ENCODE assay signal across 8 cellular contexts in the genomic region with DNA sequence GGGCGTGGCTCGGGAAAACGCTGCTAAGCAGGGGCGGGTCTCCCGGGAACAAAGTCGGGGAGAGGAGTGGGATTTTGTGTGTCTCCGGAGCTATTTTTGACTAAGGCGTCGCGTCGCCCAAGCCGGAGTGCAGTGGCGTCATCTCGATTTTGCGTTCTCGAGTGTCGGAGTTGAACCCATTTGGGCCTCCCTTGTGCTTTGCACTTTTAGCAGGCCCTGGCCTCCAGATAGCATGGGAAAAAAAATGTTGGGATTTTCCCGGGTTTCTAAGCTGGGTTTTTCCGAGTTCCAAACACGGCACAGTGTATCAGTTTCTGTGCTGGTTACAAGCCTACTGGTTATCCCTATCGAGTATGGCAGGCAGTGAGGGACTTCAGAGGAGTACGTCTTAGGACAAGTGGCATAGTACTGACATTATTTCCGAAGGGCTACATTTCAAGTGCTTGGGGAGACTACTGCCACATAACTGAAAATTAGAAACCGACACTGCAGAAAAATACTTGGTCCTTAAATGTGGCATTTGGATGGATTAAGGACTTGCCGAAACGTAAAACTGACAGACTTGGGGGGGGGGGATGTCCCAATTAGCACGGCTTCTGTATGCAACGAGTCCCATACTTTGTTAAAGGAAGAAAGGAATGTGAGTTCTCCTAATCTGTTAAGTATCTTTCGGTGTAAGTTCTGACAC.
A peak's percentile ranks its signal among the peaks of the same experiment; 100 is the strongest.
DNase-seq lines count a peak whose midpoint lies in the region; ATAC-seq and TF ChIP-seq lines count a peak whose summit lies in the region.

No MANE protein-coding gene starts in this region.

- no peaks in the 10 kb centered on the region for H3K9me3 Mint-ChIP-seq in CD8-positive, alpha-beta memory T cell
- H3K9me3 Mint-ChIP-seq in activated T-helper 17 cell treated with anti-CD3 and anti-CD28 coated beads, Interleukin-2, amount 50 U/mL, for 72 hours = no peaks in the 10 kb centered on the region

- CTCF ChIA-PET in CD8-positive, alpha-beta memory T cell (lab: Charles Lee) = interaction anchor here (0.8 to 6.6 kb wide), 16 partner anchors 11 to 1735 kb away, joined by 3 to 174 read pairs (median 8); a partner anchor contains a TSS
- CTCF ChIA-PET in PC-9 (lab: Charles Lee) = no interaction called here

- peaks cover 28 to 55% (median 45%) of the 10 kb centered on the region in 3 donors for H3K4me1 Mint-ChIP-seq in CD8-positive, alpha-beta memory T cell
- peaks cover 25% of the 10 kb centered on the region for H3K4me1 Mint-ChIP-seq in activated T-helper 17 cell treated with anti-CD3 and anti-CD28 coated beads, Interleukin-2, amount 50 U/mL, for 72 hours

- H3K27ac ChIP-seq in CD8-positive, alpha-beta memory T cell (ENCODE audit: low read depth, low read length) = peak overlapping the region; percentile 97
- H3K27ac ChIP-seq in PC-9 (peak overlapping the region; percentile 85), osteoblast (ENCODE audit: low read depth, low read length) (peak overlapping the region; percentile 87), upper lobe of left lung (peak overlapping the region; percentile 90 to 98 (median 94))

- H3K27me3 ChIP-seq in CD8-positive, alpha-beta memory T cell (ENCODE audit: insufficient read depth, low read length, poor library complexity, severe bottlenecking) = no peaks in the 10 kb centered on the region
- H3K27me3 ChIP-seq in PC-9 (ENCODE audit: insufficient read depth, low read depth) (no peaks in the 10 kb centered on the region), osteoblast (ENCODE audit: insufficient read depth, low read length) (no peaks in the 10 kb centered on the region), upper lobe of left lung (no peaks in the 10 kb centered on the region)

- H3K27ac Mint-ChIP-seq in CD8-positive, alpha-beta memory T cell = peak overlapping the region; percentile 87 to 99 (median 96)
- H3K27ac Mint-ChIP-seq in activated T-helper 17 cell treated with anti-CD3 and anti-CD28 coated beads, Interleukin-2, amount 50 U/mL, for 72 hours = peak overlapping the region; percentile 99

- intact Hi-C loops in PC-9 (cut with micrococcal nuclease; ENCODE audit: unreplicated experiment) = loop anchor here (1.0 to 2.0 kb wide), 6 partner anchors 33 to 128 kb away; a partner anchor contains a TSS

- POLR2A ChIA-PET in CD8-positive, alpha-beta memory T cell (lab: Charles Lee) = interaction anchor here (0.7 to 9.6 kb wide), 38 partner anchors 8 to 1736 kb away, joined by 3 to 958 read pairs (median 25); partner anchors contain the start of genes HFE and HMGN4
- POLR2A ChIA-PET in PC-9 (lab: Charles Lee; ENCODE audit: unreplicated experiment) = interaction anchor here (0.5 to 5.0 kb wide), 32 partner anchors 22 to 1733 kb away, joined by 3 to 284 read pairs (median 7); a partner anchor contains a TSS

- peaks cover 0 to 33% (median 0%) of the 10 kb centered on the region in 3 donors for H3K36me3 Mint-ChIP-seq in CD8-positive, alpha-beta memory T cell
- H3K36me3 Mint-ChIP-seq in activated T-helper 17 cell treated with anti-CD3 and anti-CD28 coated beads, Interleukin-2, amount 50 U/mL, for 72 hours (ENCODE audit: low read depth) = peaks cover 52% of the 10 kb centered on the region

- peak; percentile 17 for ATAC-seq in GM19452 (IDR thresholded peaks at IDR 0.05; ENCODE audit: unreplicated experiment)
- ATAC-seq in HG03571 (IDR thresholded peaks at IDR 0.05; ENCODE audit: unreplicated experiment) = peak; percentile 6
- peak; percentile 39 for ATAC-seq in activated T-helper 17 cell treated with anti-CD3 and anti-CD28 coated beads, Interleukin-2, amount 50 U/mL, for 72 hours (replicated peaks)
- ATAC-seq in upper lobe of left lung (ENCODE audit: low FRiP score in 2 of 2) = peak; percentile 27 to 71

- no peaks in the 10 kb centered on the region for H3K9me2 ChIP-seq in PC-9 (ENCODE audit: insufficient read depth)

- TF ChIP-seq CTCF in PC-9 (conservative IDR thresholded peaks at IDR 0.05) (no peak), osteoblast (IDR thresholded peaks at IDR 0.05; ENCODE audit: extremely low read depth, low read depth, low read length) (no peak), upper lobe of left lung (IDR thresholded peaks at IDR 0.05) (no peak)

- peaks cover 42% of the 10 kb centered on the region for H3K79me2 ChIP-seq in PC-9 (ENCODE audit: low read depth)
- H3K79me2 ChIP-seq in osteoblast (ENCODE audit: insufficient read depth, low read length) = no peaks in the 10 kb centered on the region

- H3K36me3 ChIP-seq in CD8-positive, alpha-beta memory T cell (ENCODE audit: insufficient read depth, low read length) = no peaks in the 10 kb centered on the region
- H3K36me3 ChIP-seq in PC-9 (ENCODE audit: low read depth) = no peaks in the 10 kb centered on the region
- H3K36me3 ChIP-seq in osteoblast (ENCODE audit: insufficient read depth, low read length) = no peaks in the 10 kb centered on the region
- H3K36me3 ChIP-seq in upper lobe of left lung = no peaks in the 10 kb centered on the region

- H3K9me3 ChIP-seq in CD8-positive, alpha-beta memory T cell (ENCODE audit: low read length) = no peaks in the 10 kb centered on the region
- H3K9me3 ChIP-seq in PC-9 (ENCODE audit: insufficient read depth, low read depth) (no peaks in the 10 kb centered on the region), osteoblast (ENCODE audit: low read depth, low read length) (no peaks in the 10 kb centered on the region), upper lobe of left lung (no peaks in the 10 kb centered on the region)

- TSS peak; percentile 100 for BruUV-seq in PC-9 (replicated peaks; lab: Mats Ljungman, UMichigan)

- WGBS in upper lobe of left lung, 2 donors = 1% methylated on average over 24 to 29 of the region's 29 CpGs

- DNase-seq in CD8-positive, alpha-beta memory T cell = peak; percentile 49 to 80 (median 69)
- peak; percentile 46 to 58 for DNase-seq in PC-9
- peak; percentile 51 for DNase-seq in germinal center (ENCODE audit: low spot score)
- DNase-seq in osteoblast (ENCODE audit: insufficient read length, low spot score, missing footprints) = no peak
- DNase-seq in upper lobe of left lung = peak; percentile 29 to 59

- H2AFZ ChIP-seq in PC-9 (no peak overlapping the region), osteoblast (ENCODE audit: low read length) (no peak overlapping the region)

- peaks cover 0 to 1% of the 10 kb centered on the region in 2 donors for H3K27me3 Mint-ChIP-seq in CD8-positive, alpha-beta memory T cell
- no peaks in the 10 kb centered on the region for H3K27me3 Mint-ChIP-seq in activated T-helper 17 cell treated with anti-CD3 and anti-CD28 coated beads, Interleukin-2, amount 50 U/mL, for 72 hours

- peak in 1 of 4 donors; percentile 91 for TF ChIP-seq POLR2A in upper lobe of left lung (IDR thresholded peaks at IDR 0.05)

- H3F3A ChIP-seq in PC-9 (ENCODE audit: insufficient read depth, low read depth) = peaks cover 34% of the 10 kb centered on the region

- H3K4me2 ChIP-seq in PC-9 (peak overlapping the region; percentile 94), osteoblast (ENCODE audit: insufficient read depth, low read length) (peak overlapping the region; percentile 85)

- peak overlapping the region; percentile 87 to 98 (median 94) for H3K4me3 Mint-ChIP-seq in CD8-positive, alpha-beta memory T cell
- H3K4me3 Mint-ChIP-seq in activated T-helper 17 cell treated with anti-CD3 and anti-CD28 coated beads, Interleukin-2, amount 50 U/mL, for 72 hours = peak overlapping the region; percentile 88

- peak overlapping the region; percentile 84 for H3K4me3 ChIP-seq in CD8-positive, alpha-beta memory T cell (ENCODE audit: low read length)
- peak overlapping the region; percentile 87 for H3K4me3 ChIP-seq in PC-9
- H3K4me3 ChIP-seq in osteoblast (ENCODE audit: insufficient read depth, low read length) = peak overlapping the region; percentile 67
- H3K4me3 ChIP-seq in upper lobe of left lung = peak overlapping the region; percentile 64 to 88 (median 72)

- no peaks in the 10 kb centered on the region for H4K20me1 ChIP-seq in PC-9 (ENCODE audit: insufficient read depth)
- no peaks in the 10 kb centered on the region for H4K20me1 ChIP-seq in osteoblast (ENCODE audit: insufficient read depth, low read length)

- peaks cover 24% of the 10 kb centered on the region for H3K4me1 ChIP-seq in CD8-positive, alpha-beta memory T cell (ENCODE audit: insufficient read depth, low read length)
- H3K4me1 ChIP-seq in PC-9 (replicated peaks; ENCODE audit: insufficient read depth) = peaks cover 14% of the 10 kb centered on the region
- H3K4me1 ChIP-seq in osteoblast (ENCODE audit: insufficient read depth, low read length) = peaks cover 16% of the 10 kb centered on the region
- peaks cover 13 to 27% (median 20%) of the 10 kb centered on the region in 4 donors for H3K4me1 ChIP-seq in upper lobe of left lung

- TF ChIP-seq EP300 in upper lobe of left lung (IDR thresholded peaks at IDR 0.05) = no peak
